ENCODE assay signal across 19 cellular contexts in the genomic region with DNA sequence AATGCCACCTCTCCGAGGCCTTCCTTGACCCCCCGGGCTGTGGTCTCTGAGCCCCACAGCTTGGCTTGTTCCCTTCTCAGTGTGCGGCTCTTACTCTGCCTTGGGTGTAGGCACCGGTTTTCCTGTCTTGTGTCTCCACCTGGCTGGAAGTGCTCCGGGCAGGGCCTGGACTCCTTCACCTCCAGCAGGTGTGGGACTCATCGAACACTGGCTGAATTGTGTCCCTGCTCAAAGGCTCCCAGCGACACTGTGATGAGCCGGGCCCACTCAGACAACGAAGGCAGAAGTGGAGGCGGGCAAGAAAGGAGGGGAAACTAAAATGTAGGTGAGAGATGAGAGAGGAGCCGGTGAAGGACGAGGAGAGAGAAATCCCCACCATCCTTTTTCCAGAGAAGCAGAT. TPM values are rescaled to one million over a fixed set of nuclear protein-coding genes. Genes with fewer than 3 reads are reported as not detected.
DNase-seq lines count a peak whose midpoint lies in the region; ATAC-seq and TF ChIP-seq lines count a peak whose summit lies in the region.
"Had no signal": no experiment of that assay in that cellular context is flagged by ENCODE, and none has a peak within 500 bp of the region (broad histone marks: within the 10 kb centered on the region; RNA-seq: fewer than 3 reads in every experiment).

No MANE protein-coding gene starts in this region.

- no peaks in the 10 kb centered on the region for H3K9me3 Mint-ChIP-seq in activated T-helper 17 cell treated with anti-CD3 and anti-CD28 coated beads, Interleukin-2, amount 50 U/mL, for 72 hours
- no peaks in the 10 kb centered on the region for H3K9me3 Mint-ChIP-seq in endothelial cell (ENCODE audit: unreplicated experiment)
- H3K9me3 Mint-ChIP-seq in HFFc6: no peaks in the 10 kb centered on the region

- H3K9me3 ChIP-seq in body of pancreas: no peaks in the 10 kb centered on the region
- H3K9me3 ChIP-seq: BE2C, HAP-1 had no signal

- peak overlapping the region; percentile 20 for H3K27ac Mint-ChIP-seq in activated T-helper 17 cell treated with anti-CD3 and anti-CD28 coated beads, Interleukin-2, amount 50 U/mL, for 72 hours
- H3K27ac Mint-ChIP-seq in endothelial cell (ENCODE audit: unreplicated experiment) (peak overlapping the region; percentile 13), HFFc6 (no peak overlapping the region)
- H3K27ac Mint-ChIP-seq: CD4-positive, CD25-positive, alpha-beta regulatory T cell; CD8-positive, alpha-beta memory T cell had no signal

- no peak for TF ChIP-seq POLR2A in body of pancreas (IDR thresholded peaks at IDR 0.05)

- no peak overlapping the region for H3K4me3 Mint-ChIP-seq in activated T-helper 17 cell treated with anti-CD3 and anti-CD28 coated beads, Interleukin-2, amount 50 U/mL, for 72 hours
- H3K4me3 Mint-ChIP-seq in endothelial cell (ENCODE audit: unreplicated experiment) (no peak overlapping the region), HFFc6 (no peak overlapping the region)
- H3K4me3 Mint-ChIP-seq: CD4-positive, CD25-positive, alpha-beta regulatory T cell; CD8-positive, alpha-beta memory T cell had no signal

- intact Hi-C loops in posterior vena cava (cut with DNase I) (no loop called here), body of pancreas (cut with DNase I) (no loop called here)

- no peaks in the 10 kb centered on the region for H3K36me3 Mint-ChIP-seq in activated T-helper 17 cell treated with anti-CD3 and anti-CD28 coated beads, Interleukin-2, amount 50 U/mL, for 72 hours (ENCODE audit: low read depth)
- no peaks in the 10 kb centered on the region for H3K36me3 Mint-ChIP-seq in endothelial cell (ENCODE audit: low read depth, unreplicated experiment)
- no peaks in the 10 kb centered on the region for H3K36me3 Mint-ChIP-seq in HFFc6 (ENCODE audit: low read depth)
- H3K36me3 Mint-ChIP-seq: CD8-positive, alpha-beta memory T cell had no signal

- TF ChIP-seq CTCF in endothelial cell (IDR thresholded peaks at IDR 0.05; ENCODE audit: unreplicated experiment) (no peak), HFFc6 (IDR thresholded peaks at IDR 0.05) (no peak), body of pancreas (IDR thresholded peaks at IDR 0.05) (no peak)

- no peak for ATAC-seq in activated T-helper 17 cell treated with anti-CD3 and anti-CD28 coated beads, Interleukin-2, amount 50 U/mL, for 72 hours (replicated peaks)
- no peak for ATAC-seq in body of pancreas

- H3K27ac ChIP-seq in body of pancreas: no peak overlapping the region
- H3K27ac ChIP-seq: HL-60 had no signal

- WGBS in body of pancreas, 2 donors: 58 to 75% methylated on average over 12 of the region's 12 CpGs

- H3K27me3 ChIP-seq in body of pancreas: no peaks in the 10 kb centered on the region
- H3K27me3 ChIP-seq: BE2C had no signal

- DNase-seq in endothelial cell (ENCODE audit: low spot score) (no peak), posterior vena cava (ENCODE audit: low spot score) (peak; percentile 24), HFFc6 (no peak), body of pancreas (no peak), NCI-H2081 (lab: John Stamatoyannopoulos, UW) (no peak), DMS79 treated with DMSO at 0.1 percent for 48 hours (lab: John Stamatoyannopoulos, UW) (no peak)
- DNase-seq: ACHN; C1 segment of cervical spinal cord; CD4-positive, CD25-positive, alpha-beta regulatory T cell; CD8-positive, alpha-beta memory T cell; COR-L47; DMS53; GDM1 had no signal

- H3K4me1 Mint-ChIP-seq in activated T-helper 17 cell treated with anti-CD3 and anti-CD28 coated beads, Interleukin-2, amount 50 U/mL, for 72 hours: no peaks in the 10 kb centered on the region
- H3K4me1 Mint-ChIP-seq in endothelial cell (ENCODE audit: unreplicated experiment) (peaks cover 30% of the 10 kb centered on the region), HFFc6 (ENCODE audit: low read depth) (no peaks in the 10 kb centered on the region)
- H3K4me1 Mint-ChIP-seq: CD4-positive, CD25-positive, alpha-beta regulatory T cell; CD8-positive, alpha-beta memory T cell had no signal

- H3K36me3 ChIP-seq in body of pancreas (replicated peaks in 1 of 2; ENCODE audit: insufficient read depth in 1 of 2, low read depth in 2 of 2): no peaks in the 10 kb centered on the region
- H3K36me3 ChIP-seq: BE2C, HAP-1 had no signal

- no peak overlapping the region for H3K4me3 ChIP-seq in body of pancreas
- H3K4me3 ChIP-seq: HAP-1 had no signal

- peaks cover 14% of the 10 kb centered on the region for H3K27me3 Mint-ChIP-seq in activated T-helper 17 cell treated with anti-CD3 and anti-CD28 coated beads, Interleukin-2, amount 50 U/mL, for 72 hours
- peaks cover 9% of the 10 kb centered on the region for H3K27me3 Mint-ChIP-seq in endothelial cell (ENCODE audit: unreplicated experiment)
- peaks cover 34% of the 10 kb centered on the region for H3K27me3 Mint-ChIP-seq in HFFc6 (ENCODE audit: insufficient read depth)

- H3K4me1 ChIP-seq in body of pancreas: no peaks in the 10 kb centered on the region
- H3K4me1 ChIP-seq: BE2C, HAP-1 had no signal

RNA-seq across cellular contexts. Expression of a gene that starts 18.0 kb away (rescaled TPM):
- total RNA-seq in activated T-helper 17 cell treated with anti-CD3 and anti-CD28 coated beads, Interleukin-2, amount 50 U/mL, for 72 hours: under 1 TPM; 0.04 to 0.64 TPM
- total RNA-seq in endothelial cell (ENCODE audit: unreplicated experiment): 6.6 TPM
- total RNA-seq in posterior vena cava: not detected
- total RNA-seq in HFFc6 (2021; fragmentation: NEBNext Ultra II Directional; extraction: Animal tissue kit (Norgen Biotek cat#: 25700)): under 1 TPM in 1 of 6 experiments, not detected in 5; 0.05 TPM
- 1 to 10 TPM in 1 of 2 donors, under 1 TPM in 1; 0.33 to 3.6 TPM for total RNA-seq in body of pancreas
- total RNA-seq: HT1080 had no signal

RNA-seq across cellular contexts. Expression of a gene that starts 58.0 kb away (rescaled TPM):
- not detected for total RNA-seq in activated T-helper 17 cell treated with anti-CD3 and anti-CD28 coated beads, Interleukin-2, amount 50 U/mL, for 72 hours
- total RNA-seq in endothelial cell (ENCODE audit: unreplicated experiment) (12.0 TPM), posterior vena cava (not detected), body of pancreas (not detected)
- not detected for total RNA-seq in HFFc6 (2021; fragmentation: NEBNext Ultra II Directional; extraction: Animal tissue kit (Norgen Biotek cat#: 25700))
- total RNA-seq: CD4-positive, CD25-positive, alpha-beta regulatory T cell; CD8-positive, alpha-beta memory T cell; H4 had no signal

Comparison
In these comparisons a context has a peak if more than half of its experiments do, and no peak if none do; other contexts are left out.
1. RNA of a gene that starts 58.0 kb away (total RNA-seq): 12.0 TPM in endothelial cell (single experiment); not detected in activated T-helper 17 cell treated with anti-CD3 and anti-CD28 coated beads, Interleukin-2, amount 50 U/mL, for 72 hours, not detected in posterior vena cava, not detected in HFFc6 and not detected in body of pancreas; every median in the first group is over 10 times any median in the second.